ENCODE assay signal across 8 cellular contexts in genomic region chr16:23837553-23838308, GRCh38. TPM values are rescaled to one million over a fixed set of nuclear protein-coding genes. Genes with fewer than 3 reads are reported as not detected.
DNase-seq lines count a peak whose midpoint lies in the region; ATAC-seq and TF ChIP-seq lines count a peak whose summit lies in the region.

No MANE protein-coding gene starts in this region.

- no peak for TF ChIP-seq CTCF in glutamatergic neuron (IDR thresholded peaks at IDR 0.05; ENCODE audit: partially characterized antibody, unreplicated experiment)

- DNase-seq in activated CD8-positive, alpha-beta memory T cell treated with anti-CD3 and anti-CD28 coated beads, Interleukin-2, amount 10 ng/mL, durations not matched to agents 7 days and 5 days: peak; percentile 50
- DNase-seq in activated CD8-positive, alpha-beta memory T cell treated with anti-CD3 and anti-CD28 coated beads, Interleukin-2, amount 50 U/mL, for 48 hours: no peak
- no peak for DNase-seq in glutamatergic neuron
- DNase-seq in iPS-NIHi11 (ENCODE audit: low spot score): no peak
- DNase-seq in OCI-M2 (lab: John Stamatoyannopoulos, UW; ENCODE audit: unreplicated experiment): no peak
- DNase-seq in HEK293T (ENCODE audit: extremely low spot score): no peak

- H3K4me1 ChIP-seq in subcutaneous abdominal adipose tissue (ENCODE audit: control insufficient read depth in 5 of 5, insufficient read depth in 5 of 5, low read length in 5 of 5): peaks cover 0 to 19% (median 3%) of the 10 kb centered on the region in 5 donors

- H3K9ac ChIP-seq in subcutaneous abdominal adipose tissue (ENCODE audit: low read length in 5 of 5): peak overlapping the region in 1 of 5 donors; percentile 24

- no peaks in the 10 kb centered on the region for H3K27me3 Mint-ChIP-seq in activated CD8-positive, alpha-beta memory T cell treated with anti-CD3 and anti-CD28 coated beads, Interleukin-2, amount 10 ng/mL, durations not matched to agents 7 days and 5 days
- H3K27me3 Mint-ChIP-seq in T-helper 1 cell treated with Interleukin-12 subunit alpha and Interleukin-12 subunit beta and Interleukin-4 antibody, amounts not matched to agents 30 μg/mL and 1 μg/mL, for 36 hours (ENCODE audit: low read depth): no peaks in the 10 kb centered on the region
- peaks cover 17% of the 10 kb centered on the region for H3K27me3 Mint-ChIP-seq in glutamatergic neuron (ENCODE audit: unreplicated experiment)

- H3K27ac ChIP-seq in subcutaneous abdominal adipose tissue (ENCODE audit: low read depth, low read length): no peak overlapping the region

- H3K36me3 ChIP-seq in subcutaneous abdominal adipose tissue (ENCODE audit: control insufficient read depth in 5 of 5, insufficient read depth in 5 of 5, low read length in 5 of 5): no peaks in the 10 kb centered on the region

- H3K4me3 Mint-ChIP-seq in activated CD8-positive, alpha-beta memory T cell treated with anti-CD3 and anti-CD28 coated beads, Interleukin-2, amount 10 ng/mL, durations not matched to agents 7 days and 5 days: peak overlapping the region; percentile 99
- H3K4me3 Mint-ChIP-seq in T-helper 1 cell treated with Interleukin-12 subunit alpha and Interleukin-12 subunit beta and Interleukin-4 antibody, amounts not matched to agents 30 μg/mL and 1 μg/mL, for 36 hours: peak overlapping the region; percentile 94
- peak overlapping the region; percentile 36 for H3K4me3 Mint-ChIP-seq in glutamatergic neuron (ENCODE audit: unreplicated experiment)

- CTCF ChIA-PET in activated CD8-positive, alpha-beta memory T cell treated with anti-CD3 and anti-CD28 coated beads, Interleukin-2, amount 10 ng/mL, durations not matched to agents 7 days and 5 days (lab: Charles Lee): interaction anchor here (0.5 to 4.7 kb wide), 8 partner anchors 9 to 199 kb away, joined by 3 to 27 read pairs (median 3); no protein-coding TSS in a partner anchor
- CTCF ChIA-PET in HEK293T (lab: Yijun Ruan, JAX): interaction anchor here (0.6 to 0.9 kb wide), 2 partner anchors 26 to 34 kb away, joined by 3 read pairs; no protein-coding TSS in a partner anchor

- peaks cover 19% of the 10 kb centered on the region for H3K36me3 Mint-ChIP-seq in activated CD8-positive, alpha-beta memory T cell treated with anti-CD3 and anti-CD28 coated beads, Interleukin-2, amount 10 ng/mL, durations not matched to agents 7 days and 5 days
- H3K36me3 Mint-ChIP-seq in T-helper 1 cell treated with Interleukin-12 subunit alpha and Interleukin-12 subunit beta and Interleukin-4 antibody, amounts not matched to agents 30 μg/mL and 1 μg/mL, for 36 hours (ENCODE audit: low read depth): peaks cover 16% of the 10 kb centered on the region
- no peaks in the 10 kb centered on the region for H3K36me3 Mint-ChIP-seq in glutamatergic neuron (ENCODE audit: unreplicated experiment)

- peak overlapping the region in 3 of 5 donors; percentile 38 to 57 (median 44) for H3K4me3 ChIP-seq in subcutaneous abdominal adipose tissue (ENCODE audit: low read depth in 1 of 5, low read length in 5 of 5)

- no peaks in the 10 kb centered on the region for H3K9me3 ChIP-seq in subcutaneous abdominal adipose tissue (ENCODE audit: control insufficient read depth in 5 of 5, low read length in 5 of 5)

- ATAC-seq in activated CD8-positive, alpha-beta memory T cell treated with anti-CD3 and anti-CD28 coated beads, Interleukin-2, amount 10 ng/mL, durations not matched to agents 7 days and 5 days: no peak

- H3K9me3 Mint-ChIP-seq in activated CD8-positive, alpha-beta memory T cell treated with anti-CD3 and anti-CD28 coated beads, Interleukin-2, amount 10 ng/mL, durations not matched to agents 7 days and 5 days (ENCODE audit: low read depth): no peaks in the 10 kb centered on the region
- H3K9me3 Mint-ChIP-seq in T-helper 1 cell treated with Interleukin-12 subunit alpha and Interleukin-12 subunit beta and Interleukin-4 antibody, amounts not matched to agents 30 μg/mL and 1 μg/mL, for 36 hours: no peaks in the 10 kb centered on the region
- peaks cover 6% of the 10 kb centered on the region for H3K9me3 Mint-ChIP-seq in glutamatergic neuron (ENCODE audit: unreplicated experiment)

- H3K4me1 Mint-ChIP-seq in activated CD8-positive, alpha-beta memory T cell treated with anti-CD3 and anti-CD28 coated beads, Interleukin-2, amount 10 ng/mL, durations not matched to agents 7 days and 5 days: peaks cover 63% of the 10 kb centered on the region
- peaks cover 57% of the 10 kb centered on the region for H3K4me1 Mint-ChIP-seq in T-helper 1 cell treated with Interleukin-12 subunit alpha and Interleukin-12 subunit beta and Interleukin-4 antibody, amounts not matched to agents 30 μg/mL and 1 μg/mL, for 36 hours (ENCODE audit: low read depth)
- H3K4me1 Mint-ChIP-seq in glutamatergic neuron (ENCODE audit: low read depth, unreplicated experiment): peaks cover 5% of the 10 kb centered on the region

- H3K27me3 ChIP-seq in subcutaneous abdominal adipose tissue (ENCODE audit: control insufficient read depth in 5 of 5, insufficient read depth in 4 of 5, low read length in 5 of 5): peaks cover 4 to 26% (median 24%) of the 10 kb centered on the region in 5 donors

- POLR2A ChIA-PET in HEK293T (lab: Yijun Ruan, JAX): no interaction called here

- H3K27ac Mint-ChIP-seq in activated CD8-positive, alpha-beta memory T cell treated with anti-CD3 and anti-CD28 coated beads, Interleukin-2, amount 10 ng/mL, durations not matched to agents 7 days and 5 days: peak overlapping the region; percentile 92
- peak overlapping the region; percentile 51 for H3K27ac Mint-ChIP-seq in T-helper 1 cell treated with Interleukin-12 subunit alpha and Interleukin-12 subunit beta and Interleukin-4 antibody, amounts not matched to agents 30 μg/mL and 1 μg/mL, for 36 hours
- H3K27ac Mint-ChIP-seq in glutamatergic neuron (ENCODE audit: unreplicated experiment): no peak overlapping the region

TF ChIP-seq in HEK293T, 16 proteins besides CTCF, POLR2A, EP300 and RAD21:
- TF ChIP-seq SUZ12 (IDR thresholded peaks at IDR 0.05) (no peak), CTBP1 (IDR thresholded peaks at IDR 0.05; ENCODE audit: borderline replicate concordance) (no peak), FOXK2 (IDR thresholded peaks at IDR 0.05) (no peak), NFRKB (IDR thresholded peaks at IDR 0.05) (no peak), ELF4 (IDR thresholded peaks at IDR 0.05) (no peak), HDGF (IDR thresholded peaks at IDR 0.05; ENCODE audit: borderline replicate concordance) (no peak), SP1 (IDR thresholded peaks at IDR 0.05) (no peak), BHLHE40 (IDR thresholded peaks at IDR 0.05; ENCODE audit: borderline replicate concordance) (no peak), L3MBTL2 (conservative IDR thresholded peaks at IDR 0.05) (no peak), ZNF384 (IDR thresholded peaks at IDR 0.05) (no peak), PKNOX1 (IDR thresholded peaks at IDR 0.05) (no peak), TARDBP (IDR thresholded peaks at IDR 0.05) (no peak), LEF1 (IDR thresholded peaks at IDR 0.05; ENCODE audit: borderline replicate concordance) (no peak), ARNT (IDR thresholded peaks at IDR 0.05) (no peak), FOXA1 (IDR thresholded peaks at IDR 0.05) (no peak), FOXM1 (IDR thresholded peaks at IDR 0.05; ENCODE audit: borderline replicate concordance) (no peak)

RNA-seq across cellular contexts. Expression of gene PRKCB, which starts 1.9 kb away (rescaled TPM):
- total RNA-seq in activated CD8-positive, alpha-beta memory T cell treated with anti-CD3 and anti-CD28 coated beads, Interleukin-2, amount 10 ng/mL, durations not matched to agents 7 days and 5 days: 100 to 1,000 TPM in 1 of 2 experiments, 10 to 100 TPM in 1; 98.5 to 125 TPM
- 0.69 TPM for total RNA-seq in glutamatergic neuron (ENCODE audit: unreplicated experiment)

Comparison
In these comparisons a context has a peak if more than half of its experiments do, and no peak if none do; other contexts are left out.
1. H3K4me3 Mint-ChIP-seq: peak in every context shown above with its lines; median percentile 99 in activated CD8-positive, alpha-beta memory T cell treated with anti-CD3 and anti-CD28 coated beads, Interleukin-2, amount 10 ng/mL, durations not matched to agents 7 days and 5 days; 94 in T-helper 1 cell treated with Interleukin-12 subunit alpha and Interleukin-12 subunit beta and Interleukin-4 antibody, amounts not matched to agents 30 μg/mL and 1 μg/mL, for 36 hours; 36 in glutamatergic neuron.
2. RNA of gene PRKCB, which starts 1.9 kb away (total RNA-seq): 98.5 to 125 TPM in activated CD8-positive, alpha-beta memory T cell treated with anti-CD3 and anti-CD28 coated beads, Interleukin-2, amount 10 ng/mL, durations not matched to agents 7 days and 5 days; 0.69 TPM in glutamatergic neuron (single experiment); every median in the first group is over 10 times any median in the second.